Comparison of ENCODE assay signal across 9 cellular contexts in genomic region chr13:23966691-23967615, GRCh38.
A peak's percentile ranks its signal among the peaks of the same experiment; 100 is the strongest.
DNase-seq lines count a peak whose midpoint lies in the region; ATAC-seq and TF ChIP-seq lines count a peak whose summit lies in the region.
"Had no signal": no experiment of that assay in that cellular context is flagged by ENCODE, and none has a peak within 500 bp of the region (broad histone marks: within the 10 kb centered on the region; RNA-seq: fewer than 3 reads in every experiment).

No MANE protein-coding gene starts in this region.

- H3K79me2 ChIP-seq in Loucy (ENCODE audit: insufficient read depth, low read length), result no peaks in the 10 kb centered on the region

- H2AFZ ChIP-seq in Loucy (ENCODE audit: low read length), result peak overlapping the region; percentile 80

- H3K9me3 ChIP-seq in Loucy (ENCODE audit: insufficient read depth, low read depth, low read length), result no peaks in the 10 kb centered on the region
- H3K9me3 ChIP-seq: neutrophil had no signal

- H4K20me1 ChIP-seq in Loucy (ENCODE audit: insufficient read depth, low read length, poor library complexity, severe bottlenecking), result no peaks in the 10 kb centered on the region

- peak overlapping the region; percentile 11 for H3K9ac ChIP-seq in Loucy (ENCODE audit: low read depth, low read length, poor library complexity, severe bottlenecking)

- peaks cover 9% of the 10 kb centered on the region for H3K4me1 ChIP-seq in Loucy (ENCODE audit: insufficient read depth, low read length, poor library complexity, severe bottlenecking)

- peak overlapping the region; percentile 62 for H3K4me2 ChIP-seq in Loucy (ENCODE audit: low read depth, low read length, poor library complexity, severe bottlenecking)

- DNase-seq in globus pallidus (ENCODE audit: low spot score), result peak; percentile 70
- DNase-seq in ureter (ENCODE audit: low spot score), result no peak
- no peak for DNase-seq in HuH-7.5 (ENCODE audit: low spot score)
- DNase-seq in SHP77 treated with DMSO at 0.1 percent for 48 hours (lab: John Stamatoyannopoulos, UW), result no peak

- H3F3A ChIP-seq in Loucy (ENCODE audit: low read depth), result no peaks in the 10 kb centered on the region

- TF ChIP-seq CTCF in C4-2B (conservative IDR thresholded peaks at IDR 0.05), result no peak
- TF ChIP-seq CTCF in Loucy (conservative IDR thresholded peaks at IDR 0.05; ENCODE audit: low read length), result no peak

- H3K27me3 ChIP-seq in Loucy (ENCODE audit: insufficient read depth, low read length, poor library complexity, severe bottlenecking), result no peaks in the 10 kb centered on the region

- H3K9me2 ChIP-seq in Loucy (replicated peaks; ENCODE audit: low read depth, low read length), result no peaks in the 10 kb centered on the region

- H3K27ac ChIP-seq in C4-2B, result peak overlapping the region; percentile 74
- H3K27ac ChIP-seq: neutrophil had no signal

- H3K4me3 ChIP-seq in Loucy (ENCODE audit: low read length, poor library complexity, severe bottlenecking), result peak overlapping the region; percentile 52

- no peaks in the 10 kb centered on the region for H3K36me3 ChIP-seq in Loucy (ENCODE audit: insufficient read depth, low read length)
- H3K36me3 ChIP-seq: neutrophil had no signal

- ATAC-seq in GM19463 (IDR thresholded peaks at IDR 0.05; ENCODE audit: unreplicated experiment) (peak; percentile 65), GM19397 (IDR thresholded peaks at IDR 0.05; ENCODE audit: unreplicated experiment) (no peak)
